8 cellular contexts compared by ENCODE assay signal in genomic region chr3:25664810-25665645, GRCh38. TPM values are rescaled to one million over a fixed set of nuclear protein-coding genes. Genes with fewer than 3 reads are reported as not detected.
DNase-seq lines count a peak whose midpoint lies in the region; ATAC-seq and TF ChIP-seq lines count a peak whose summit lies in the region.

Gene TOP2B, minus strand, starts transcription at chr3:25664907. Its CDS starts 610 bp downstream, at chr3:25664297.

- ATAC-seq in GM19043 (IDR thresholded peaks at IDR 0.05; ENCODE audit: low read depth, unreplicated experiment) (peak; percentile 80), HG03378 (IDR thresholded peaks at IDR 0.05; ENCODE audit: unreplicated experiment) (peak; percentile 89)

- H3K4me3 ChIP-seq in AG10803 (ENCODE audit: low read length) = peak within 1 kb of the TSS; percentile 77

- TF ChIP-seq CTCF in AG10803 (conservative IDR thresholded peaks at IDR 0.05; ENCODE audit: low read length) = no peak

- DNase-seq in AG10803 (ENCODE audit: low read depth) (peak; percentile 95), NCI-H460 (ENCODE audit: extremely low read depth, low read depth) (peak; percentile 88), cerebellum (ENCODE audit: low spot score) (peak; percentile 98), islet precursor cell (peak; percentile 98)
- DNase-seq in activated CD4-positive, alpha-beta T cell treated with anti-CD3 and anti-CD28 coated beads for 1 hour = peak; percentile 91
- peak; percentile 88 to 91 (median 91) for DNase-seq in stimulated activated CD4-positive, alpha-beta T cell treated with anti-CD3 and anti-CD28 coated beads, Interleukin-12 subunit alpha, Interleukin-12 subunit beta, amount 100 ng/mL, for 48 hours (ENCODE audit: low read depth in 2 of 3, low spot score in 1 of 3)

RNA-seq across cellular contexts. Expression of gene TOP2B, which starts in this region (rescaled TPM):
- total RNA-seq in NCI-H460 (2014; rRNA removed; shearing (Covaris generic)) = 84.9 and 90.3 TPM in 2 replicates
- polyA plus RNA-seq in NCI-H460 (2014; cell fraction: nucleus; rRNA removed) = 43.6 and 47.9 TPM in 2 replicates
- 274 TPM for total RNA-seq in cerebellum

Comparison
In these comparisons a context has a peak if more than half of its experiments do, and no peak if none do; other contexts are left out.
1. Peak in every context shown above with its lines: DNase-seq, ATAC-seq and H3K4me3 ChIP-seq.